8 cellular contexts compared by ENCODE assay signal in the genomic region with DNA sequence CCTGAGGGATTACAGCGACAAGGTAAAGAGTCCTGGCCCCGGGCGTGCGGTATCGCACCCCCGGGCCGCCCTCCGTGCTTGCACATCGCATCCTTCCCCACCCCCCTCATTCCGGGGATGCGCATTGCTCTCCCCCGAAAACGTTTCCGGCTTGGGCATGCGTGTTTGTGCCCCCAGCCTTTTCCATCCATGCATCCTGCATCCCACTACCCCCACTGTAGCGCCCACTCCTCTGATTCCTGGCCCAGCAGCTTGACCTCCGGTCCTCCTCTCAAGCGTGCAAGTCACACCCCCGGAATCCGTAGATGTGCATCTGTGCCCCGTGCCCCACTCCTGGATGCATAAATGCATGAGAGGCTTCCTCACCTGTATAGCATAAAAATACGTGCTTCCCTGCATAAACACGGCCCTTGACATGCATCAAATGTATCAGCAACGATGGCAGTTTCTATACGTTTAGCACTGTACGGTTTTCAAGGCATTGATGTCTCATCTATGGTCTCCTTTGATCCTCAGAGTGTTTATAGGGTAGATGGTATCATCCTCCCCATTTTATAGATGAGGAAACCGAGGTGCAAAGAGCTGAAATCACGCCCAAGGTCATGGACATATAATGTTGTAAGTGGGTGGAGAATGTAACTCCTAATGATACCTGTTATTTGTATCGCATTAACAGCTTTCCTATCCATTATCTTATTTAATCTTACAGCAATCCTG. TPM values are rescaled to one million over a fixed set of nuclear protein-coding genes. Genes with fewer than 3 reads are reported as not detected.
A peak's percentile ranks its signal among the peaks of the same experiment; 100 is the strongest.
DNase-seq lines count a peak whose midpoint lies in the region; ATAC-seq, FAIRE-seq and TF ChIP-seq lines count a peak whose summit lies in the region.

No MANE protein-coding gene starts in this region.

- DNase-seq in Peyer's patch (peak in 1 of 3 donors; percentile 23), neural crest cell (ENCODE audit: low read depth, low spot score) (no peak), SHP77 (lab: John Stamatoyannopoulos, UW) (no peak), RCC 7860 (ENCODE audit: low spot score) (no peak), HEK293T (ENCODE audit: extremely low spot score) (no peak)
- no peak for DNase-seq in effector memory CD4-positive, alpha-beta T cell

- no peak for TF ChIP-seq POLR2A in Peyer's patch (IDR thresholded peaks at IDR 0.05)

- no peak for FAIRE-seq in RCC 7860 (lab: Jason Lieb, UNC)

- H4K20me1 ChIP-seq in DOHH2 (ENCODE audit: control insufficient read depth, insufficient read depth, low read depth, low read length) = 0 out of 2 replicates have a peak, but pooled peaks cover 5% of the 10 kb centered on the region

- POLR2A ChIA-PET in HEK293T (lab: Yijun Ruan, JAX) = interaction anchor here (0.9 to 1.6 kb wide), 5 partner anchors 8 to 65 kb away, joined by 3 to 5 read pairs (median 4); no protein-coding TSS in a partner anchor

- ATAC-seq in GM21786 (IDR thresholded peaks at IDR 0.05; ENCODE audit: unreplicated experiment) = peak; percentile 2

- peak overlapping the region; percentile 87 for H3K4me2 ChIP-seq in DOHH2 (ENCODE audit: low read length)

- H3K79me2 ChIP-seq in DOHH2 (ENCODE audit: control insufficient read depth, low read length) = peaks cover 37% of the 10 kb centered on the region

- H3K36me3 Mint-ChIP-seq in neural crest cell (ENCODE audit: low read depth) = no peaks in the 10 kb centered on the region

- no peaks in the 10 kb centered on the region for H3K9me3 Mint-ChIP-seq in neural crest cell

- peak overlapping the region; percentile 94 for H3K4me3 Mint-ChIP-seq in neural crest cell

- H3F3A ChIP-seq in DOHH2 (ENCODE audit: control insufficient read depth, insufficient read depth) = peaks cover 4% of the 10 kb centered on the region

- H3K9me2 ChIP-seq in DOHH2 (replicated peaks; ENCODE audit: control insufficient read depth, low read length) = no peaks in the 10 kb centered on the region

- H3K27me3 ChIP-seq in DOHH2 (ENCODE audit: control insufficient read depth, low read length) (peaks cover 12% of the 10 kb centered on the region), Peyer's patch (no peaks in the 10 kb centered on the region)
- no peaks in the 10 kb centered on the region for H3K27me3 ChIP-seq in effector memory CD4-positive, alpha-beta T cell (replicated peaks; ENCODE audit: control insufficient read depth, insufficient read depth, low read length, poor library complexity, severe bottlenecking)

- peaks cover 29% of the 10 kb centered on the region for H3K4me1 ChIP-seq in DOHH2 (ENCODE audit: control insufficient read depth, low read length)
- H3K4me1 ChIP-seq in Peyer's patch = peaks cover 0 to 18% (median 0%) of the 10 kb centered on the region in 4 donors
- peaks cover 3% of the 10 kb centered on the region for H3K4me1 ChIP-seq in effector memory CD4-positive, alpha-beta T cell (ENCODE audit: control insufficient read depth, insufficient read depth, low read length, poor library complexity, severe bottlenecking)

- CTCF ChIA-PET in HEK293T (lab: Yijun Ruan, JAX) = no interaction called here

- H3K9me3 ChIP-seq in DOHH2 (ENCODE audit: control insufficient read depth, insufficient read depth, low read length) = no peaks in the 10 kb centered on the region
- H3K9me3 ChIP-seq in Peyer's patch = no peaks in the 10 kb centered on the region
- H3K9me3 ChIP-seq in effector memory CD4-positive, alpha-beta T cell (ENCODE audit: control insufficient read depth, low read length) = no peaks in the 10 kb centered on the region

- H3K36me3 ChIP-seq in DOHH2 (ENCODE audit: control insufficient read depth, low read length) = no peaks in the 10 kb centered on the region; the same call in 1 of the 2 replicates
- no peaks in the 10 kb centered on the region for H3K36me3 ChIP-seq in Peyer's patch
- H3K36me3 ChIP-seq in effector memory CD4-positive, alpha-beta T cell (ENCODE audit: control insufficient read depth, insufficient read depth, low read length) = no peaks in the 10 kb centered on the region

- H3K4me3 ChIP-seq in DOHH2 (ENCODE audit: low read length) (peak overlapping the region; percentile 87), Peyer's patch (peak overlapping the region; percentile 90 to 93 (median 91))
- peak overlapping the region; percentile 74 for H3K4me3 ChIP-seq in effector memory CD4-positive, alpha-beta T cell (ENCODE audit: insufficient read depth, low read depth, low read length, poor library complexity, severe bottlenecking)

- peak overlapping the region; percentile 96 for H3K27ac Mint-ChIP-seq in neural crest cell (ENCODE audit: unreplicated experiment)

- peaks cover 47% of the 10 kb centered on the region for H3K4me1 Mint-ChIP-seq in neural crest cell

- H3K27ac ChIP-seq in DOHH2 (ENCODE audit: low read depth, low read length) (peak overlapping the region; percentile 39; the same call in 1 of the 2 replicates), Peyer's patch (peak overlapping the region; percentile 78 to 94 (median 90))
- H3K27ac ChIP-seq in effector memory CD4-positive, alpha-beta T cell (ENCODE audit: insufficient read depth, low read length, poor library complexity, severe bottlenecking) = peak overlapping the region; percentile 83

- peak; percentile 10 for TF ChIP-seq CTCF in DOHH2 (IDR thresholded peaks at IDR 0.05; ENCODE audit: low read depth, low read length, poor library complexity, severe bottlenecking)
- no peak for TF ChIP-seq CTCF in Peyer's patch (IDR thresholded peaks at IDR 0.05)
- TF ChIP-seq CTCF in neural crest cell (conservative IDR thresholded peaks at IDR 0.05) = no peak

- no peaks in the 10 kb centered on the region for H3K27me3 Mint-ChIP-seq in neural crest cell (ENCODE audit: low read depth)

TF ChIP-seq in HEK293T, 16 proteins besides CTCF, POLR2A, EP300 and RAD21:
- TF ChIP-seq FOXM1 (IDR thresholded peaks at IDR 0.05; ENCODE audit: borderline replicate concordance) = no peak
- no peak for TF ChIP-seq FOXA1 (IDR thresholded peaks at IDR 0.05)
- TF ChIP-seq ARNT (IDR thresholded peaks at IDR 0.05) = no peak
- TF ChIP-seq SUZ12 (IDR thresholded peaks at IDR 0.05) = no peak
- TF ChIP-seq NFRKB (IDR thresholded peaks at IDR 0.05) = no peak
- no peak for TF ChIP-seq BHLHE40 (IDR thresholded peaks at IDR 0.05; ENCODE audit: borderline replicate concordance)
- no peak for TF ChIP-seq LEF1 (IDR thresholded peaks at IDR 0.05; ENCODE audit: borderline replicate concordance)
- TF ChIP-seq SP1 (IDR thresholded peaks at IDR 0.05) = no peak
- no peak for TF ChIP-seq FOXK2 (IDR thresholded peaks at IDR 0.05)
- no peak for TF ChIP-seq HDGF (IDR thresholded peaks at IDR 0.05; ENCODE audit: borderline replicate concordance)
- TF ChIP-seq ZNF384 (IDR thresholded peaks at IDR 0.05) = no peak
- TF ChIP-seq L3MBTL2 (conservative IDR thresholded peaks at IDR 0.05) = no peak
- TF ChIP-seq CTBP1 (IDR thresholded peaks at IDR 0.05; ENCODE audit: borderline replicate concordance) = no peak

RNA-seq across cellular contexts. Expression of a gene that starts 0.5 kb away (rescaled TPM):
- total RNA-seq in Peyer's patch = 10 to 100 TPM in 3 of 4 donors, 1 to 10 TPM in 1; 9.5 to 23.1 (median 16.2) TPM
- 33.2 and 33.8 TPM in 2 replicates for total RNA-seq in neural crest cell

Comparison
In these comparisons a context has a peak if more than half of its experiments do, and no peak if none do; other contexts are left out.
1. H3K27ac ChIP-seq: peak in every context shown above with its lines; median percentile 90 in Peyer's patch; 83 in effector memory CD4-positive, alpha-beta T cell; 39 in DOHH2.